Comparison of ENCODE assay signal across 12 cellular contexts in genomic region chr5:31470608-31471007, GRCh38.
DNase-seq lines count a peak whose midpoint lies in the region; ATAC-seq and TF ChIP-seq lines count a peak whose summit lies in the region.
"Had no signal": no experiment of that assay in that cellular context is flagged by ENCODE, and none has a peak within 500 bp of the region (broad histone marks: within the 10 kb centered on the region; RNA-seq: fewer than 3 reads in every experiment).

No MANE protein-coding gene starts in this region.

- DNase-seq in HFF-Myc (ENCODE audit: extremely low read depth, low read depth) (peak; percentile 42), cardiac fibroblast (ENCODE audit: low read depth in 2 of 2) (peak; percentile 49 to 63), kidney glomerular epithelial cell (lab: John Stamatoyannopoulos, UW) (peak; percentile 3), dorsolateral prefrontal cortex (no peak), T1000 (lab: John Stamatoyannopoulos, UW) (no peak)
- DNase-seq: midbrain, NCI-H774 had no signal

- no peak overlapping the region for H2AFZ ChIP-seq in ACC112 (ENCODE audit: low read length, unreplicated experiment)

- no peak overlapping the region for H3K4me3 ChIP-seq in ACC112 (ENCODE audit: low read depth, low read length)
- H3K4me3 ChIP-seq in HFF-Myc (replicated peaks; ENCODE audit: low read depth, low read length): no peak overlapping the region
- no peak overlapping the region for H3K4me3 ChIP-seq in cardiac fibroblast (replicated peaks in 1 of 2; ENCODE audit: low read depth in 2 of 2, low read length in 2 of 2)
- H3K4me3 ChIP-seq in dorsolateral prefrontal cortex: no peak overlapping the region
- H3K4me3 ChIP-seq: esophagus muscularis mucosa, smooth muscle cell had no signal

- H3K4me1 ChIP-seq in ACC112 (ENCODE audit: control insufficient read depth, insufficient read depth, low read length, unreplicated experiment): peaks cover 23% of the 10 kb centered on the region

- ATAC-seq in GM19351 (IDR thresholded peaks at IDR 0.05; ENCODE audit: unreplicated experiment): no peak
- no peak for ATAC-seq in HG03039 (IDR thresholded peaks at IDR 0.05; ENCODE audit: unreplicated experiment)

- H3K27ac ChIP-seq in ACC112 (ENCODE audit: low read depth, low read length): peak overlapping the region; percentile 30
- H3K27ac ChIP-seq in dorsolateral prefrontal cortex: no peak overlapping the region

- peaks cover 30% of the 10 kb centered on the region for H3K36me3 ChIP-seq in ACC112 (ENCODE audit: insufficient read depth, low read length)

- no peak for TF ChIP-seq CTCF in HFF-Myc (IDR thresholded peaks at IDR 0.05; ENCODE audit: low read depth, low read length, missing control alignments)
- TF ChIP-seq CTCF in cardiac fibroblast (IDR thresholded peaks at IDR 0.05; ENCODE audit: low read depth, low read length): no peak
- no peak for TF ChIP-seq CTCF in dorsolateral prefrontal cortex (IDR thresholded peaks at IDR 0.05 in 54 of 56, conservative IDR thresholded peaks at IDR 0.05 in 2 of 56; ENCODE audit: low read depth in 1 of 56, partially characterized antibody in 56 of 56)

- intact Hi-C loops in dorsolateral prefrontal cortex (cut with DNase I): no loop called here

- no peaks in the 10 kb centered on the region for H3K79me2 ChIP-seq in ACC112 (ENCODE audit: control insufficient read depth, insufficient read depth, low read length, unreplicated experiment)

- no peaks in the 10 kb centered on the region for H3K27me3 ChIP-seq in ACC112 (ENCODE audit: insufficient read depth, low read length)
- H3K27me3 ChIP-seq in dorsolateral prefrontal cortex: no peaks in the 10 kb centered on the region
- H3K27me3 ChIP-seq: esophagus muscularis mucosa had no signal

Comparison
In these comparisons a context has a peak if more than half of its experiments do, and no peak if none do; other contexts are left out.
1. DNase-seq: peak in HFF-Myc (single experiment), cardiac fibroblast (2 of 2) and kidney glomerular epithelial cell (single experiment); none in dorsolateral prefrontal cortex (0 of 10) and T1000 (single experiment).